In the genomic region with DNA sequence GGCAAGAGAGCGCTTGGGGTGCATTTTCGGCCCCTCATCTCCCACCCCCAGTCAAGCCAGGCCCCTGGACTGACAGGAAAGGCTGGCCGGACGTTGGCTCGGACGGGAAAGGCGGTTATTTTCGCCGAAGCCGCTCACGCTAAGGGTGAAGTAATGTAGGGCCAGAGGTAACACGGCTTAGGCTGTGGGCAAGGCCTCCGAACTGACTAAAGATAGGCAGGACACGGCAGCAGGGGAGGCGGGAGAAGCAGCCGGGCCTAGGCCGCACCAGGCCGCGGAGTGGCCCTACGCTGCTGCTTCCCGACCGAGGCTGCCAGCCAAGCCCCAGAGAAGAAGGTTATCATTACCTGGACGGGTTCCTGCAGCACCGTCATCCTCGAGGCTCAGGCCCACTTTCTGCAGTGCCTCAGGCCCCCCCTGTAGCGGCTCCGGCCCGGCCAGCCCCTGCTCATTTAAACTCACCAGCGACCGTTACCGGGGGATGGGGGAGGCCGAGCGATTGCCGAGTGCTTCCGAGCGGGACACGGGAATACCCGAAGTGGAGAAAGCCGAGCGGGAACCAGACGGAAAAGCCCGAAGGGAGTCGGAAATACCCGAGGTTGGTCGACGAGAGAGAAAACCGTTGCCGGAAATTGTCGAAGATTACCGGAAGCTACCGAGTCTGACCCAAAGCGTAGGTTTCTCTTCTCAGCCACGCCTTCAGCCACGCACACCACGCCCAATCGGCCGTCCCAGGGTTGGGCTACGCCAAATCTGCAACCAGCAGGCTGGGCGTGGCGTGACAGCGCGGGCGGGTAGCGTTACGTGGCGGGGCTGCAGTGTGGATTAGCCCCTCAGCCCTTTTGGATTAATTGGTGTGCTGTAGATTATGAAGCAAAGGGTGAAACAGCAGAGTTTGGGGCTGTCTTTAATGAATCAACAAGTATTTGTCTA, we compare ENCODE assay signal across 8 cellular contexts. TPM values are rescaled to one million over a fixed set of nuclear protein-coding genes. Genes with fewer than 3 reads are reported as not detected.
DNase-seq lines count a peak whose midpoint lies in the region; ATAC-seq and TF ChIP-seq lines count a peak whose summit lies in the region.

A gene with protein sequence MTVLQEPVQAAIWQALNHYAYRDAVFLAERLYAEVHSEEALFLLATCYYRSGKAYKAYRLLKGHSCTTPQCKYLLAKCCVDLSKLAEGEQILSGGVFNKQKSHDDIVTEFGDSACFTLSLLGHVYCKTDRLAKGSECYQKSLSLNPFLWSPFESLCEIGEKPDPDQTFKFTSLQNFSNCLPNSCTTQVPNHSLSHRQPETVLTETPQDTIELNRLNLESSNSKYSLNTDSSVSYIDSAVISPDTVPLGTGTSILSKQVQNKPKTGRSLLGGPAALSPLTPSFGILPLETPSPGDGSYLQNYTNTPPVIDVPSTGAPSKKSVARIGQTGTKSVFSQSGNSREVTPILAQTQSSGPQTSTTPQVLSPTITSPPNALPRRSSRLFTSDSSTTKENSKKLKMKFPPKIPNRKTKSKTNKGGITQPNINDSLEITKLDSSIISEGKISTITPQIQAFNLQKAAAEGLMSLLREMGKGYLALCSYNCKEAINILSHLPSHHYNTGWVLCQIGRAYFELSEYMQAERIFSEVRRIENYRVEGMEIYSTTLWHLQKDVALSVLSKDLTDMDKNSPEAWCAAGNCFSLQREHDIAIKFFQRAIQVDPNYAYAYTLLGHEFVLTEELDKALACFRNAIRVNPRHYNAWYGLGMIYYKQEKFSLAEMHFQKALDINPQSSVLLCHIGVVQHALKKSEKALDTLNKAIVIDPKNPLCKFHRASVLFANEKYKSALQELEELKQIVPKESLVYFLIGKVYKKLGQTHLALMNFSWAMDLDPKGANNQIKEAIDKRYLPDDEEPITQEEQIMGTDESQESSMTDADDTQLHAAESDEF (minus strand): TSS at position 497 of the 933 bp plus-strand sequence. CDS start 123 bp downstream, at position 374.

- peak within 1 kb of the TSS; percentile 78 to 99 (median 96) for H3K27ac Mint-ChIP-seq in CD8-positive, alpha-beta memory T cell

- H3K9me3 ChIP-seq in CD8-positive, alpha-beta memory T cell (ENCODE audit: low read length), result no peaks in the 10 kb centered on the region
- H3K9me3 ChIP-seq in lower lobe of right lung, result no peaks in the 10 kb centered on the region

- H3K27me3 ChIP-seq in CD8-positive, alpha-beta memory T cell (ENCODE audit: insufficient read depth, low read length, poor library complexity, severe bottlenecking), result no peaks in the 10 kb centered on the region
- H3K27me3 ChIP-seq in lower lobe of right lung (ENCODE audit: low read depth), result no peaks in the 10 kb centered on the region

- H3K9me3 Mint-ChIP-seq in CD8-positive, alpha-beta memory T cell, result no peaks in the 10 kb centered on the region

- H3K4me3 Mint-ChIP-seq in CD8-positive, alpha-beta memory T cell, result peak within 1 kb of the TSS; percentile 92 to 99 (median 94)

- H3K4me3 ChIP-seq in CD8-positive, alpha-beta memory T cell (ENCODE audit: low read length), result peak within 1 kb of the TSS; percentile 87
- peak within 1 kb of the TSS; percentile 82 for H3K4me3 ChIP-seq in lower lobe of right lung

- ATAC-seq in GM19468 (IDR thresholded peaks at IDR 0.05; ENCODE audit: extremely low read depth, unreplicated experiment) (peak; percentile 87), lower lobe of right lung (peak; percentile 98 to 99)

- TF ChIP-seq CTCF in lower lobe of right lung (IDR thresholded peaks at IDR 0.05), result no peak

- peaks cover 60 to 73% (median 63%) of the 10 kb centered on the region in 3 donors for H3K4me1 Mint-ChIP-seq in CD8-positive, alpha-beta memory T cell

- H3K27me3 Mint-ChIP-seq in CD8-positive, alpha-beta memory T cell, result peaks cover 0 to 2% of the 10 kb centered on the region in 2 donors

- H3K27ac ChIP-seq in CD8-positive, alpha-beta memory T cell (ENCODE audit: low read depth, low read length), result peak within 1 kb of the TSS; percentile 95
- peak within 1 kb of the TSS; percentile 96 for H3K27ac ChIP-seq in lower lobe of right lung

- POLR2A ChIA-PET in CD8-positive, alpha-beta memory T cell (lab: Charles Lee), result interaction anchor here (0.6 to 2.2 kb wide), 4 partner anchors 8 to 28 kb away, joined by 3 to 11 read pairs (median 3); no protein-coding TSS in a partner anchor

- H3K36me3 Mint-ChIP-seq in CD8-positive, alpha-beta memory T cell, result peaks cover 0 to 19% (median 1%) of the 10 kb centered on the region in 3 donors

- no peaks in the 10 kb centered on the region for H3K36me3 ChIP-seq in CD8-positive, alpha-beta memory T cell (ENCODE audit: insufficient read depth, low read length)
- no peaks in the 10 kb centered on the region for H3K36me3 ChIP-seq in lower lobe of right lung

- CTCF ChIA-PET in CD8-positive, alpha-beta memory T cell (lab: Charles Lee), result no interaction called here

- H3K4me1 ChIP-seq in CD8-positive, alpha-beta memory T cell (ENCODE audit: insufficient read depth, low read length), result peaks cover 34% of the 10 kb centered on the region
- H3K4me1 ChIP-seq in lower lobe of right lung, result peaks cover 40% of the 10 kb centered on the region

- peak; percentile 99 to 100 (median 100) for DNase-seq in CD8-positive, alpha-beta memory T cell
- DNase-seq in HS-5 (ENCODE audit: low read depth), result peak; percentile 98
- peak; percentile 98 for DNase-seq in NK-92 treated with Interleukin-12 subunit alpha and Interleukin-12 subunit beta, amount 100 ng/mL, for 24 hours (lab: John Stamatoyannopoulos, UW)
- peak; percentile 100 for DNase-seq in activated CD8-positive, alpha-beta memory T cell treated with anti-CD3 and anti-CD28 coated beads for 24 hours
- peak; percentile 100 for DNase-seq in effector CD4-positive, alpha-beta T cell
- peak; percentile 99 for DNase-seq in lower lobe of right lung
- DNase-seq in stimulated activated CD4-positive, alpha-beta T cell treated with anti-CD3 and anti-CD28 coated beads, TNF-alpha, amount 100 ng/mL, for 24 hours (ENCODE audit: low read depth in 3 of 3), result peak; percentile 99 to 100 (median 100)

- intact Hi-C loops in lower lobe of right lung (cut with DNase I), result no loop called here

RNA-seq across cellular contexts. Expression of the gene that starts here (rescaled TPM):
- 100 to 1,000 TPM; 113 to 116 TPM for total RNA-seq in CD8-positive, alpha-beta memory T cell
- polyA plus RNA-seq in CD8-positive, alpha-beta memory T cell, result 96.2 TPM
- 76.6 TPM for total RNA-seq in lower lobe of right lung

Comparison
In these comparisons a context has a peak if more than half of its experiments do, and no peak if none do; other contexts are left out.
1. Peak in every context shown above with its lines: DNase-seq, ATAC-seq, H3K4me3 ChIP-seq and H3K27ac ChIP-seq.